In genomic region chr2:160994141-160995002, GRCh38 we compare ENCODE assay signal across 8 cellular contexts.
DNase-seq lines count a peak whose midpoint lies in the region; TF ChIP-seq lines count a peak whose summit lies in the region.

No MANE protein-coding gene starts in this region.

- 42 to 44% methylated on average over 16 of the region's 16 CpGs for WGBS in GM23248 (ENCODE audit: low coverage in 1 of 2, low lambda C conversion rate in 2 of 2, missing lambda C conversion rate in 2 of 2), 2 experiments
- WGBS in suprapubic skin, result 49% methylated on average over 16 of the region's 16 CpGs

- H3K4me1 ChIP-seq in GM23248 (ENCODE audit: insufficient read depth) (peaks cover 4% of the 10 kb centered on the region), Karpas-422 (ENCODE audit: low read length) (peaks cover 3% of the 10 kb centered on the region), suprapubic skin (peaks cover 14% of the 10 kb centered on the region)

- H3K79me2 ChIP-seq in GM23248 (ENCODE audit: insufficient read depth) (no peaks in the 10 kb centered on the region), Karpas-422 (ENCODE audit: low read length) (no peaks in the 10 kb centered on the region)

- in situ Hi-C loops in GM23248 (cut with MboI), result loop anchor here (10.0 kb wide), 1 partner anchor 890 kb away; no protein-coding TSS in a partner anchor

- H3K27ac ChIP-seq in GM23248 (peak overlapping the region; percentile 26), Karpas-422 (ENCODE audit: low read length) (no peak overlapping the region), suprapubic skin (no peak overlapping the region)

- peak overlapping the region; percentile 10 for H3K4me2 ChIP-seq in GM23248 (ENCODE audit: unreplicated experiment)
- H3K4me2 ChIP-seq in Karpas-422 (ENCODE audit: low read depth, low read length, poor library complexity, severe bottlenecking), result peak overlapping the region; percentile 24

- no peak overlapping the region for H3K4me3 ChIP-seq in GM23248
- H3K4me3 ChIP-seq in Karpas-422 (ENCODE audit: low read length), result no peak overlapping the region
- no peak overlapping the region for H3K4me3 ChIP-seq in suprapubic skin

- H3K9me3 ChIP-seq in GM23248 (ENCODE audit: low read depth), result no peaks in the 10 kb centered on the region
- H3K9me3 ChIP-seq in Karpas-422 (ENCODE audit: low read length), result no peaks in the 10 kb centered on the region
- no peaks in the 10 kb centered on the region for H3K9me3 ChIP-seq in suprapubic skin

- H3K27me3 ChIP-seq in GM23248 (replicated peaks; ENCODE audit: insufficient read depth) (no peaks in the 10 kb centered on the region), Karpas-422 (ENCODE audit: low read length) (no peaks in the 10 kb centered on the region), suprapubic skin (no peaks in the 10 kb centered on the region)

- peak overlapping the region; percentile 19 for H3K9ac ChIP-seq in GM23248
- peak overlapping the region; percentile 37; the same call in 1 of the 2 replicates for H3K9ac ChIP-seq in Karpas-422 (ENCODE audit: low read length)

- no peak for TF ChIP-seq POLR2A in suprapubic skin (IDR thresholded peaks at IDR 0.05)

- H2AFZ ChIP-seq in GM23248, result no peak overlapping the region
- H2AFZ ChIP-seq in Karpas-422 (ENCODE audit: low read length), result peak overlapping the region; percentile 39; the same call in 1 of the 2 replicates

- TF ChIP-seq CTCF in suprapubic skin (IDR thresholded peaks at IDR 0.05), result peak; percentile 74 to 90

- no peaks in the 10 kb centered on the region for H3K36me3 ChIP-seq in GM23248 (ENCODE audit: low read depth)
- H3K36me3 ChIP-seq in Karpas-422 (ENCODE audit: insufficient read depth, low read length), result no peaks in the 10 kb centered on the region
- H3K36me3 ChIP-seq in suprapubic skin, result no peaks in the 10 kb centered on the region

- H4K20me1 ChIP-seq in GM23248 (ENCODE audit: insufficient read depth) (no peaks in the 10 kb centered on the region), Karpas-422 (ENCODE audit: insufficient read depth, low read depth, low read length) (no peaks in the 10 kb centered on the region)

- DNase-seq in ELR (ENCODE audit: low read depth), result peak; percentile 90
- DNase-seq in GM23248, result peak; percentile 96
- DNase-seq in Karpas-422, result peak; percentile 88
- DNase-seq in RKO (ENCODE audit: low spot score), result peak; percentile 83
- peak; percentile 5 to 35 for DNase-seq in activated T-helper 1 cell treated with anti-CD3 and anti-CD28 coated beads, Interleukin-2, amount 50 U/mL, for 16 hours (ENCODE audit: low read depth in 1 of 2, low spot score in 1 of 2)
- peak; percentile 89 for DNase-seq in fibroblast of the conjunctiva (ENCODE audit: low read depth)
- peak; percentile 76 for DNase-seq in non-pigmented ciliary epithelial cell (ENCODE audit: low read depth)
- peak; percentile 80 to 81 for DNase-seq in suprapubic skin (ENCODE audit: low spot score in 2 of 2)

- no peaks in the 10 kb centered on the region for H3K9me2 ChIP-seq in GM23248 (ENCODE audit: insufficient read depth)
- H3K9me2 ChIP-seq in Karpas-422 (replicated peaks; ENCODE audit: insufficient read depth, low read length), result no peaks in the 10 kb centered on the region

- H3F3A ChIP-seq in GM23248 (ENCODE audit: insufficient read depth), result peaks cover 4% of the 10 kb centered on the region; the same call in 1 of the 2 replicates

- TF ChIP-seq EP300 in suprapubic skin (IDR thresholded peaks at IDR 0.05), result no peak

Comparison
In these comparisons a context has a peak if more than half of its experiments do, and no peak if none do; other contexts are left out.
1. DNase-seq: peak in every context shown above with its lines; median percentile 96 in GM23248; 90 in ELR; 89 in fibroblast of the conjunctiva; 88 in Karpas-422; 83 in RKO; 80 in suprapubic skin; 76 in non-pigmented ciliary epithelial cell; 20 in activated T-helper 1 cell treated with anti-CD3 and anti-CD28 coated beads, Interleukin-2, amount 50 U/mL, for 16 hours.